32 cellular contexts compared by ENCODE assay signal in the genomic region with DNA sequence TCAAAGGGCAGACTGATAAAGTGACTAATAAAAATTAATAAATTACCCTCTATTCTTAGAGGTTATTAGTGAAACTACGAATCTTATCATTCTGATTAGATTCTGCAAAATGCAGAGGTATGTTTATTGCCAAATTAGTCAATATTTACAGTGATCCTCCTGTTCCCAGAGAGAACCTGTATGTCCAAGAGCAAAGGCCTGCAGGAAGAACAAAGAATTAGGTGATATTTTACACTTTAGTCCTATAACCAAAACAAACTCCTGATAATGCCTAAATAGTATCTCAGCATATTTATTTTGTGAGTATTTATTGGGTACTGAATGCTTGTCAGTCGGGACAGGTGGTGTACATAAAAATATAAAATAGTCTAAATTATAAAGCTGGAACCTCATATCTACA.
"Had no signal": no experiment of that assay in that cellular context is flagged by ENCODE, and none has a peak within 500 bp of the region (broad histone marks: within the 10 kb centered on the region; RNA-seq: fewer than 3 reads in every experiment).

No MANE protein-coding gene starts in this region.

- H3K27me3 ChIP-seq: adrenal gland, body of pancreas, brain microvascular endothelial cell, breast epithelium had no signal

- H3K4me3 ChIP-seq: adrenal gland, body of pancreas, breast epithelium had no signal

- ATAC-seq: activated CD8-positive, alpha-beta T cell treated with anti-CD3 and anti-CD28 coated beads for 36 hours; activated naive CD4-positive, alpha-beta T cell treated with anti-CD3 and anti-CD28 coated beads, Interleukin-2, amount 50 U/mL, for 72 hours; activated T-cell treated with anti-CD3 and anti-CD28 coated beads, Interleukin-2, amount 50 U/mL, for 4 hours; activated T-cell treated with anti-CD3 and anti-CD28 coated beads, Interleukin-2, amount 50 U/mL, for 72 hours; activated T-helper 17 cell treated with anti-CD3 and anti-CD28 coated beads, Interleukin-2, amount 50 U/mL, for 72 hours; body of pancreas; T-cell had no signal

- DNase-seq: activated B cell treated with CpG ODN at 0.5 μM for 24 hours; activated CD4-positive, alpha-beta memory T cell treated with anti-CD3 and anti-CD28 coated beads for 36 hours; activated CD4-positive, alpha-beta T cell treated with anti-CD3 and anti-CD28 coated beads for 4 hours; activated CD4-positive, alpha-beta T cell treated with anti-CD3 and anti-CD28 coated beads, Interleukin-2, amount 10 ng/mL, durations not matched to agents 24 days and 14 days; activated CD4-positive, alpha-beta T cell treated with anti-CD3 and anti-CD28 coated beads, Interleukin-2, amount 50 U/mL, for 1 hour; activated CD4-positive, alpha-beta T cell treated with anti-CD3 and anti-CD28 coated beads, Interleukin-2, amount 50 U/mL, for 4 hours; activated CD4-positive, CD25-positive, alpha-beta regulatory T cell treated with anti-CD3 and anti-CD28 coated beads, Interleukin-2, amount 50 U/mL, for 72 hours; activated CD8-positive, alpha-beta memory T cell treated with anti-CD3 and anti-CD28 coated beads, Interleukin-2, amount 50 U/mL, for 4 hours; activated CD8-positive, alpha-beta T cell treated with anti-CD3 and anti-CD28 coated beads for 36 hours; activated effector memory CD4-positive, alpha-beta T cell treated with anti-CD3 and anti-CD28 coated beads, Interleukin-2, amount 50 U/mL, for 16 hours; activated gamma-delta T cell treated with Interleukin-2 at 50 U/mL for 16 hours; activated naive CD4-positive, alpha-beta T cell; activated naive CD4-positive, alpha-beta T cell treated with anti-CD3 and anti-CD28 coated beads for 36 hours; activated naive CD4-positive, alpha-beta T cell treated with anti-CD3 and anti-CD28 coated beads, Interleukin-2, amount 50 U/mL, for 16 hours; activated naive CD8-positive, alpha-beta T cell treated with anti-CD3 and anti-CD28 coated beads for 36 hours; activated T-cell treated with anti-CD3 and anti-CD28 coated beads for 4 hours; activated T-cell treated with anti-CD3 and anti-CD28 coated beads, Interleukin-2, amount 50 U/mL, for 1 hour; activated T-cell treated with anti-CD3 and anti-CD28 coated beads, Interleukin-2, amount 50 U/mL, for 4 hours; activated T-cell treated with anti-CD3 and anti-CD28 coated beads, Interleukin-2, amount 50 U/mL, for 72 hours; adrenal gland; amniotic stem cell; aorta; body of pancreas; brain microvascular endothelial cell; central memory CD4-positive, alpha-beta T cell; T-cell; T-helper 2 cell; T-helper 9 cell had no signal

- H3K36me3 ChIP-seq: adrenal gland, brain microvascular endothelial cell, breast epithelium had no signal

- H3K9me3 ChIP-seq: adrenal gland, body of pancreas, breast epithelium had no signal

- H3K27ac ChIP-seq: adrenal gland, brain microvascular endothelial cell, breast epithelium had no signal

- FAIRE-seq: astrocyte had no signal
